ENCODE assay signal across 25 cellular contexts in the genomic region with DNA sequence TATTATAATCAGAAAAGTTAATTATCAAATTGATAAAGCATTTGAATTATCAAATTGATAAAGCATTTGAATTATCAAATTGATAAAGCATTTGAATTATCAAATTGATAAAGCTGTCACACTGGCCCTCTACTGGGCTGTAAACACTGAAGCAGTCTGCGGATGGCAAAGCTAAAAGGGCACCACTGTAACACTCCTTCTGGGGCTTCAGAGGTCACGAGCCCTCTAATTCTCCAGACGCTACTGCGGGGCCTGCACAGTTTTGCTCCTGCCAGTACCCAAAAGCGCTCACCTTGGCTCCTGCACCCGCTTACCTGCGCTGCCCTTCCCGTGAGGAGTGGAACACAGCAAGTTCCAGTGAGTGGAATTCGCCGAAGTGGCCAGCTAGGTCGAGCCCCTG.
"Had no signal": no experiment of that assay in that cellular context is flagged by ENCODE, and none has a peak within 500 bp of the region (broad histone marks: within the 10 kb centered on the region; RNA-seq: fewer than 3 reads in every experiment).

No MANE protein-coding gene starts in this region.

- H3K27ac Mint-ChIP-seq: dendritic cell treated with granulocyte-macrophage colony-stimulating factor and Interleukin-4, amounts not matched to agents 40 ng/mL and 50 ng/mL, for 4 days; naive thymus-derived CD8-positive, alpha-beta T cell; nephron progenitor cell; progenitor cell of endocrine pancreas; stimulated activated effector memory CD8-positive, alpha-beta T cell treated with anti-CD3 and anti-CD28 coated beads, Interleukin-12 subunit alpha, Interleukin-12 subunit beta, amount 100 ng/mL, for 72 hours had no signal

- H3K27me3 Mint-ChIP-seq: dendritic cell treated with granulocyte-macrophage colony-stimulating factor and Interleukin-4, amounts not matched to agents 40 ng/mL and 50 ng/mL, for 4 days; naive thymus-derived CD8-positive, alpha-beta T cell; progenitor cell of endocrine pancreas had no signal

- H3K4me3 ChIP-seq: colonic mucosa, esophagus squamous epithelium, pancreas, right atrium auricular region, smooth muscle cell, stomach, thyroid gland, vagina had no signal

- H3K9me3 ChIP-seq: colonic mucosa, esophagus squamous epithelium, neutrophil, pancreas, right atrium auricular region, stomach, thyroid gland, vagina had no signal

- H3K4me3 Mint-ChIP-seq: dendritic cell treated with granulocyte-macrophage colony-stimulating factor and Interleukin-4, amounts not matched to agents 40 ng/mL and 50 ng/mL, for 4 days; naive thymus-derived CD8-positive, alpha-beta T cell; nephron progenitor cell; stimulated activated effector memory CD8-positive, alpha-beta T cell treated with anti-CD3 and anti-CD28 coated beads, Interleukin-12 subunit alpha, Interleukin-12 subunit beta, amount 100 ng/mL, for 72 hours had no signal

- H3K27ac ChIP-seq: colonic mucosa, esophagus squamous epithelium, neutrophil, pancreas, right atrium auricular region, stomach, thyroid gland, vagina had no signal

- H3K4me1 Mint-ChIP-seq: stimulated activated effector memory CD8-positive, alpha-beta T cell treated with anti-CD3 and anti-CD28 coated beads, Interleukin-12 subunit alpha, Interleukin-12 subunit beta, amount 100 ng/mL, for 72 hours had no signal

- H3K4me2 ChIP-seq: smooth muscle cell had no signal

- DNase-seq: colonic mucosa; effector CD8-positive, alpha-beta T cell; erythroblast; esophagus squamous epithelium; foreskin melanocyte; kidney; naive thymus-derived CD8-positive, alpha-beta T cell; nephron progenitor cell; pancreas; stimulated activated CD4-positive, alpha-beta T cell treated with anti-CD3 and anti-CD28 coated beads, Interleukin-12 subunit alpha, Interleukin-12 subunit beta, amount 100 ng/mL, for 4 hours; stimulated activated CD4-positive, alpha-beta T cell treated with anti-CD3 and anti-CD28 coated beads, Interleukin-2, amount 100 ng/mL, for 24 hours; stimulated activated CD4-positive, alpha-beta T cell treated with anti-CD3 and anti-CD28 coated beads, Interleukin-4, amount 100 ng/mL, for 24 hours; stimulated activated naive CD4-positive, alpha-beta T cell treated with Interleukin-2 at 50 U/mL for 16 hours; stomach; thyroid gland; trophoblast cell had no signal

- H3K4me1 ChIP-seq: colonic mucosa, esophagus squamous epithelium, pancreas, right atrium auricular region, stomach, thyroid gland, vagina had no signal

- H3K36me3 Mint-ChIP-seq: stimulated activated effector memory CD8-positive, alpha-beta T cell treated with anti-CD3 and anti-CD28 coated beads, Interleukin-12 subunit alpha, Interleukin-12 subunit beta, amount 100 ng/mL, for 72 hours had no signal

- ATAC-seq: left lobe of liver; naive thymus-derived CD8-positive, alpha-beta T cell; pancreas; sciatic nerve; stimulated activated effector memory CD8-positive, alpha-beta T cell treated with anti-CD3 and anti-CD28 coated beads, Interleukin-12 subunit alpha, Interleukin-12 subunit beta, amount 100 ng/mL, for 72 hours had no signal

- H3K27me3 ChIP-seq: colonic mucosa, esophagus squamous epithelium, neutrophil, pancreas, right atrium auricular region, stomach, thyroid gland, vagina had no signal

- H3K36me3 ChIP-seq: colonic mucosa, esophagus squamous epithelium, neutrophil, pancreas, right atrium auricular region, stomach, thyroid gland, vagina had no signal

- H3K9me3 Mint-ChIP-seq: dendritic cell treated with granulocyte-macrophage colony-stimulating factor and Interleukin-4, amounts not matched to agents 40 ng/mL and 50 ng/mL, for 4 days; stimulated activated effector memory CD8-positive, alpha-beta T cell treated with anti-CD3 and anti-CD28 coated beads, Interleukin-12 subunit alpha, Interleukin-12 subunit beta, amount 100 ng/mL, for 72 hours had no signal
